ENCODE assay signal across 1 cellular context in genomic region chr1:230869499-230869898, GRCh38.
TF ChIP-seq lines count a peak whose summit lies in the region.

No MANE protein-coding gene starts in this region.

TF ChIP-seq in H1, 55 proteins besides CTCF, POLR2A, EP300 and RAD21:
- no peak for TF ChIP-seq GABPA (IDR thresholded peaks at IDR 0.05; ENCODE audit: borderline replicate concordance, insufficient read depth, low read length)
- no peak for TF ChIP-seq SRF (IDR thresholded peaks at IDR 0.05; ENCODE audit: low read depth, low read length)
- no peak for TF ChIP-seq BACH1 (IDR thresholded peaks at IDR 0.05; ENCODE audit: low read length)
- no peak for TF ChIP-seq JUND (IDR thresholded peaks at IDR 0.05; ENCODE audit: low read length)
- TF ChIP-seq RBBP5 (IDR thresholded peaks at IDR 0.05; ENCODE audit: borderline replicate concordance, low read depth, low read length): no peak
- TF ChIP-seq KDM5A (IDR thresholded peaks at IDR 0.05; ENCODE audit: low read length): no peak
- TF ChIP-seq TEAD4 (IDR thresholded peaks at IDR 0.05; ENCODE audit: low read depth, low read length): no peak
- no peak for TF ChIP-seq TCF12 (IDR thresholded peaks at IDR 0.05; ENCODE audit: low read depth, low read length)
- no peak for TF ChIP-seq TAF7 (optimal IDR thresholded peaks at IDR 0.05; ENCODE audit: borderline replicate concordance, low read depth, low read length)
- TF ChIP-seq NANOG (IDR thresholded peaks at IDR 0.05; ENCODE audit: insufficient read depth, low read depth, low read length, poor library complexity, severe bottlenecking): no peak
- TF ChIP-seq HDAC2 (IDR thresholded peaks at IDR 0.05; ENCODE audit: borderline replicate concordance in 1 of 2, low read depth in 2 of 2, low read length in 2 of 2): no peak
- no peak for TF ChIP-seq PHF8 (conservative IDR thresholded peaks at IDR 0.05; ENCODE audit: low read depth, low read length)
- no peak for TF ChIP-seq CBX8 (IDR thresholded peaks at IDR 0.05; ENCODE audit: borderline replicate concordance, low read depth, low read length)
- TF ChIP-seq GTF2F1 (IDR thresholded peaks at IDR 0.05; ENCODE audit: borderline replicate concordance, low read depth, low read length): no peak
- no peak for TF ChIP-seq SIRT6 (IDR thresholded peaks at IDR 0.05; ENCODE audit: low read length)
- no peak for TF ChIP-seq YY1 (IDR thresholded peaks at IDR 0.05; ENCODE audit: low read depth, low read length)
- TF ChIP-seq USF2 (IDR thresholded peaks at IDR 0.05; ENCODE audit: low read length): no peak
